Comparison of ENCODE assay signal across 8 cellular contexts in the genomic region with DNA sequence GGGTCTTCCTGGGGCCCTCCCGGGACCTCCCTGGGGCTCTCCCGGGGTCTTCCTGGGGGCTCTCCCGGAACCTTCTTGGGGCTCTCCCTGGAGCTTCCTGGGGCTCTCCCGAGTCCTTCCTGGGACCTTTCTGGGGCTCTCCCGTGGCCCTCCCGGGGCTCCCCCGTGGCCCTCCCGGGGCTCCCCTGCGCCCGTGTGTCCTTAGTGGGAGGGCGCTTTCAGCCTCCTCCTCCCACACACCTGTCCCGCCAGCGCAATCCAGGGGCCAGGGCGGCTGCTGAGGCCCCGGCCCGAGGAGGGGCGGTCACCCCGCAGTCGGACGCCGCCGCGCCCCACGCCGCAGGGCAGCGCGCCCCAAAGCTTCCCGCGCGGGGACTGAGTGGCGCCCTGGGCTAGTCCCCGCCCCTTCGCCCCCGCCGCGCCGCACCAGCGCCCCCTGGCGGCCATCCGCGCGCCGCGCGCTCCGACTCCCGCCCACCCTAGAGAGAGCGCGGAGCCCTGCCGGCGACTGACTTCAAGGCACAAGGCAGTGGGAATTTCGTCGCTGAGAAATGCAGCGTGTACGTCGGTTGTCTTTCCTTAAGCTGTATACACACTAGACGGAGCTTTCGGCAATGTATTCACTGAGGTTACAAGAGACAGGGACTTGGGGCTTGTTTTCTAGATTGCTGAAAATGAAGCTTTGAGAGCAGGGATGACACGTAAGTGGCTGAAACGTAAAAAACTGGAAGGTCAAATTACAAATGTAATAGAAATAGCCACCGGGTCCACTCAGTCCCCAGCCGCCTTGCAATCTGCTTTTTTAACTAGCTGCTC. TPM values are rescaled to one million over a fixed set of nuclear protein-coding genes. Genes with fewer than 3 reads are reported as not detected.
A peak's percentile ranks its signal among the peaks of the same experiment; 100 is the strongest.
DNase-seq lines count a peak whose midpoint lies in the region; ATAC-seq, FAIRE-seq and TF ChIP-seq lines count a peak whose summit lies in the region.

No MANE protein-coding gene starts in this region.

- DNase-seq in CD14-positive monocyte (ENCODE audit: low spot score) (peak; percentile 71), GM19239 (ENCODE audit: insufficient read length, low spot score) (peak; percentile 93), NCI-H82 treated with DMSO at 0.1 percent for 48 hours (lab: John Stamatoyannopoulos, UW; ENCODE audit: unreplicated experiment) (peak; percentile 67), endothelial cell (ENCODE audit: low spot score) (peak; percentile 91), mesothelial cell of epicardium (ENCODE audit: low spot score in 2 of 2, unreplicated experiment in 2 of 2) (peak; percentile 73 to 94)
- DNase-seq in activated CD8-positive, alpha-beta memory T cell treated with anti-CD3 and anti-CD28 coated beads for 4 hours (ENCODE audit: low read depth in 2 of 2): peak; percentile 60 to 68
- DNase-seq in stimulated activated CD8-positive, alpha-beta memory T cell treated with anti-CD3 and anti-CD28 coated beads, Interleukin-15, amount 100 ng/mL, for 48 hours (ENCODE audit: low read depth in 2 of 2): peak; percentile 68 to 71

- peak; percentile 93 for ATAC-seq in HG03432 (IDR thresholded peaks at IDR 0.05; ENCODE audit: unreplicated experiment)

- peaks cover under 1 to 19% (median 9%) of the 10 kb centered on the region in 3 donors for H3K27me3 Mint-ChIP-seq in CD14-positive monocyte (ENCODE audit: low read depth in 3 of 3)
- peaks cover 3% of the 10 kb centered on the region for H3K27me3 Mint-ChIP-seq in endothelial cell (ENCODE audit: unreplicated experiment)
- peaks cover 13% of the 10 kb centered on the region for H3K27me3 Mint-ChIP-seq in mesothelial cell of epicardium (ENCODE audit: low read depth)

- H3K4me1 Mint-ChIP-seq in CD14-positive monocyte (peaks cover 4% of the 10 kb centered on the region), endothelial cell (ENCODE audit: unreplicated experiment) (peaks cover 4% of the 10 kb centered on the region), mesothelial cell of epicardium (peaks cover 2% of the 10 kb centered on the region)

- peak; percentile 93 for TF ChIP-seq CTCF in CD14-positive monocyte (IDR thresholded peaks at IDR 0.05)
- peak; percentile 100 for TF ChIP-seq CTCF in endothelial cell (IDR thresholded peaks at IDR 0.05; ENCODE audit: unreplicated experiment)
- TF ChIP-seq CTCF in mesothelial cell of epicardium (IDR thresholded peaks at IDR 0.05; ENCODE audit: unreplicated experiment): peak; percentile 94

- FAIRE-seq in GM19239 (lab: Jason Lieb, UNC): peak; percentile 80

- peaks cover 0 to 1% (median 0%) of the 10 kb centered on the region in 7 donors for H3K9me3 Mint-ChIP-seq in CD14-positive monocyte
- H3K9me3 Mint-ChIP-seq in endothelial cell (ENCODE audit: unreplicated experiment): no peaks in the 10 kb centered on the region
- no peaks in the 10 kb centered on the region for H3K9me3 Mint-ChIP-seq in mesothelial cell of epicardium

- H3K36me3 Mint-ChIP-seq in CD14-positive monocyte (no peaks in the 10 kb centered on the region), endothelial cell (ENCODE audit: low read depth, unreplicated experiment) (no peaks in the 10 kb centered on the region), mesothelial cell of epicardium (no peaks in the 10 kb centered on the region)

- intact Hi-C loops in CD14-positive monocyte (cut with micrococcal nuclease): loop anchor here (1.0 to 10.0 kb wide), 6 partner anchors 70 to 420 kb away; a partner anchor contains a TSS

- H3K4me3 Mint-ChIP-seq in CD14-positive monocyte (peak overlapping the region; percentile 65 to 87), endothelial cell (ENCODE audit: unreplicated experiment) (no peak overlapping the region), mesothelial cell of epicardium (peak overlapping the region; percentile 36)

- H3K27ac Mint-ChIP-seq in CD14-positive monocyte (peak overlapping the region in 2 of 7 donors; percentile 12 to 47), endothelial cell (ENCODE audit: unreplicated experiment) (no peak overlapping the region), mesothelial cell of epicardium (peak overlapping the region; percentile 35)

RNA-seq across cellular contexts. Expression of a gene that starts 47.1 kb away (rescaled TPM):
- 10 to 100 TPM; 37.1 to 39.6 TPM for polyA plus RNA-seq in CD14-positive monocyte
- total RNA-seq in endothelial cell (ENCODE audit: unreplicated experiment) (53.1 TPM), mesothelial cell of epicardium (38.2 to 44.3 TPM (median 39.1 TPM) in 3 replicates)

Comparison
In these comparisons a context has a peak if more than half of its experiments do, and no peak if none do; other contexts are left out.
1. Peak in every context shown above with its lines: DNase-seq and ATAC-seq.